Comparison of ENCODE assay signal across 23 cellular contexts in genomic region chr21:15793547-15794235, GRCh38.
"Had no signal": no experiment of that assay in that cellular context is flagged by ENCODE, and none has a peak within 500 bp of the region (broad histone marks: within the 10 kb centered on the region; RNA-seq: fewer than 3 reads in every experiment).

No MANE protein-coding gene starts in this region.

- ATAC-seq: heart right ventricle had no signal

- DNase-seq: activated CD4-positive, alpha-beta T cell treated with anti-CD3 and anti-CD28 coated beads for 48 hours; activated CD4-positive, CD25-positive, alpha-beta regulatory T cell; activated CD8-positive, alpha-beta memory T cell treated with anti-CD3 and anti-CD28 coated beads, Interleukin-2, amount 50 U/mL, for 48 hours; activated gamma-delta T cell; adrenal gland; dermis blood vessel endothelial cell; effector memory CD4-positive, alpha-beta T cell; heart right ventricle; kidney glomerular epithelial cell; left ventricle myocardium inferior; nephron progenitor cell; nucleus accumbens; stimulated activated CD4-positive, alpha-beta T cell treated with anti-CD3 and anti-CD28 coated beads, Interleukin-12 subunit alpha, Interleukin-12 subunit beta, amount 100 ng/mL, for 4 hours; stimulated activated CD4-positive, alpha-beta T cell treated with anti-CD3 and anti-CD28 coated beads, Interleukin-1b, Interleukin-23, amount 100 ng/mL, for 48 hours; stimulated activated naive CD4-positive, alpha-beta T cell treated with Interleukin-2 at 50 U/mL for 16 hours; substantia nigra; T-helper 1 cell; T-helper 9 cell; uterus had no signal

- H3K4me3 ChIP-seq: adrenal gland, breast epithelium, esophagus muscularis mucosa, heart right ventricle, left ventricle myocardium inferior, tibial nerve, uterus had no signal

- H3K9me3 ChIP-seq: adrenal gland, breast epithelium, esophagus muscularis mucosa, heart right ventricle, left ventricle myocardium inferior, tibial nerve, uterus had no signal

- H3K27me3 ChIP-seq: adrenal gland, breast epithelium, esophagus muscularis mucosa, heart right ventricle, tibial nerve, uterus had no signal

- H3K9me3 Mint-ChIP-seq: activated naive CD4-positive, alpha-beta T cell treated with anti-CD3 and anti-CD28 coated beads, Interleukin-2, amount 50 U/mL, for 24 hours; nephron progenitor cell had no signal

- H3K27ac Mint-ChIP-seq: activated naive CD4-positive, alpha-beta T cell treated with anti-CD3 and anti-CD28 coated beads, Interleukin-2, amount 50 U/mL, for 24 hours; nephron progenitor cell had no signal

- H3K27me3 Mint-ChIP-seq: activated naive CD4-positive, alpha-beta T cell treated with anti-CD3 and anti-CD28 coated beads, Interleukin-2, amount 50 U/mL, for 24 hours had no signal

- H3K27ac ChIP-seq: adrenal gland, breast epithelium, esophagus muscularis mucosa, heart right ventricle, left ventricle myocardium inferior, tibial nerve, uterus had no signal

- H3K4me1 ChIP-seq: breast epithelium, uterus had no signal

- H3K36me3 ChIP-seq: adrenal gland, breast epithelium, esophagus muscularis mucosa, left ventricle myocardium inferior, tibial nerve, uterus had no signal

- H3K4me3 Mint-ChIP-seq: activated naive CD4-positive, alpha-beta T cell treated with anti-CD3 and anti-CD28 coated beads, Interleukin-2, amount 50 U/mL, for 24 hours; nephron progenitor cell had no signal

- H3K4me1 Mint-ChIP-seq: nephron progenitor cell had no signal
